Comparison of ENCODE assay signal across 10 cellular contexts in the genomic region with DNA sequence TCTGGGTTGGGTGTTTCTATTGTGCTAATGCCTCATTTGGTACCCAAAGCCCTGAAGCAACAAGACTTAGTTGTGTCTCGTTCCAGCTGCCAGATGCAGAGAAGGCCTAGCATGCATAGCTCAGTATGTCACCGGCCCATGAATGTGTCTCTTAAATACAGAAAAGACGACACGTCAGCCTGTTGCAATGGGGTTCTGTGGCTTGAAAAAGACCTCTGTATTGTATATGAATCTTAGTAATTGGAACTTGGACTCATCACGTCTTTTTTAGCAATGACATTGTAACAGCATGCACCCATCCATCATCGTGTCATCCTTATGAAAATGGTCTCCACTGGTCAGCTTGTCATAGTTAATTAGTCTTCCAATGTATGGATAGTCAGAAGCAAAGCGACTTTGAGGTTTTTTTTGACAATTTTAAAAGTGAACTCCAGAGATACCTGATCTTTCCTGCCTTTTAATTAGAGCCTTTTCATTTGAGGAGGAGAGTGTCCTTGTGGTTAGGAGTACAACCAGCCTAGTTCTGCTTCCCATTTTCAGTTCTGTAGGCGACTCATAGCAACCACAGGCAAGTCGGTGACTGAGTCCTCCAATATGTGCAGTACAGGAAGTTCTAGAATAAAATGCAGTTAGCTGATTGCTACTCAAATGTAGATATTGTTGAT.
DNase-seq lines count a peak whose midpoint lies in the region; ATAC-seq, FAIRE-seq and TF ChIP-seq lines count a peak whose summit lies in the region.
"Had no signal": no experiment of that assay in that cellular context is flagged by ENCODE, and none has a peak within 500 bp of the region (broad histone marks: within the 10 kb centered on the region; RNA-seq: fewer than 3 reads in every experiment).

No MANE protein-coding gene starts in this region.

- TF ChIP-seq POLR2A in uterus (IDR thresholded peaks at IDR 0.05) = no peak

- no peak overlapping the region for H3K4me3 Mint-ChIP-seq in activated naive CD8-positive, alpha-beta T cell treated with anti-CD3 and anti-CD28 coated beads, Interleukin-2, amount 50 U/mL, for 24 hours
- H3K4me3 Mint-ChIP-seq in activated naive CD8-positive, alpha-beta T cell treated with anti-CD3 and anti-CD28 coated beads for 36 hours = no peak overlapping the region
- H3K4me3 Mint-ChIP-seq: CD4-positive, CD25-positive, alpha-beta regulatory T cell; T-cell had no signal

- no peaks in the 10 kb centered on the region for H3K9me3 Mint-ChIP-seq in activated naive CD8-positive, alpha-beta T cell treated with anti-CD3 and anti-CD28 coated beads, Interleukin-2, amount 50 U/mL, for 24 hours
- H3K9me3 Mint-ChIP-seq in activated naive CD8-positive, alpha-beta T cell treated with anti-CD3 and anti-CD28 coated beads for 36 hours = peaks cover 2% of the 10 kb centered on the region
- H3K9me3 Mint-ChIP-seq: T-cell had no signal

- H3K4me1 ChIP-seq in uterus = no peaks in the 10 kb centered on the region

- no peak for DNase-seq in activated naive CD8-positive, alpha-beta T cell treated with anti-CD3 and anti-CD28 coated beads, Interleukin-2, amount 50 U/mL, for 24 hours
- no peak for DNase-seq in activated naive CD8-positive, alpha-beta T cell treated with anti-CD3 and anti-CD28 coated beads for 36 hours
- DNase-seq in SKM-1 (lab: John Stamatoyannopoulos, UW; ENCODE audit: unreplicated experiment) (peak; percentile 74), superior temporal gyrus (ENCODE audit: extremely low spot score) (peak; percentile 51), NCI-H774 (lab: John Stamatoyannopoulos, UW) (no peak), frontal cortex (ENCODE audit: low spot score in 2 of 2) (no peak), uterus (no peak)
- DNase-seq: CD4-positive, CD25-positive, alpha-beta regulatory T cell; T-cell had no signal

- peaks cover 28% of the 10 kb centered on the region for H3K4me1 Mint-ChIP-seq in activated naive CD8-positive, alpha-beta T cell treated with anti-CD3 and anti-CD28 coated beads, Interleukin-2, amount 50 U/mL, for 24 hours
- peaks cover 18% of the 10 kb centered on the region for H3K4me1 Mint-ChIP-seq in activated naive CD8-positive, alpha-beta T cell treated with anti-CD3 and anti-CD28 coated beads for 36 hours

- H3K27me3 ChIP-seq in uterus = no peaks in the 10 kb centered on the region

- H3K36me3 Mint-ChIP-seq in activated naive CD8-positive, alpha-beta T cell treated with anti-CD3 and anti-CD28 coated beads, Interleukin-2, amount 50 U/mL, for 24 hours (ENCODE audit: low read depth) = no peaks in the 10 kb centered on the region
- no peaks in the 10 kb centered on the region for H3K36me3 Mint-ChIP-seq in activated naive CD8-positive, alpha-beta T cell treated with anti-CD3 and anti-CD28 coated beads for 36 hours
- H3K36me3 Mint-ChIP-seq: CD4-positive, CD25-positive, alpha-beta regulatory T cell; T-cell had no signal

- H3K27ac Mint-ChIP-seq in activated naive CD8-positive, alpha-beta T cell treated with anti-CD3 and anti-CD28 coated beads, Interleukin-2, amount 50 U/mL, for 24 hours = peak overlapping the region; percentile 65
- no peak overlapping the region for H3K27ac Mint-ChIP-seq in activated naive CD8-positive, alpha-beta T cell treated with anti-CD3 and anti-CD28 coated beads for 36 hours
- H3K27ac Mint-ChIP-seq: CD4-positive, CD25-positive, alpha-beta regulatory T cell; T-cell had no signal

- H3K4me3 ChIP-seq in uterus = no peak overlapping the region

- peak; percentile 50 for ATAC-seq in activated naive CD8-positive, alpha-beta T cell treated with anti-CD3 and anti-CD28 coated beads, Interleukin-2, amount 50 U/mL, for 24 hours
- peak; percentile 56 for ATAC-seq in HG03060 (IDR thresholded peaks at IDR 0.05; ENCODE audit: low read depth, unreplicated experiment)

- H3K36me3 ChIP-seq in uterus = no peaks in the 10 kb centered on the region

- H3K9me3 ChIP-seq in uterus = no peaks in the 10 kb centered on the region

- no peak for FAIRE-seq in frontal cortex (lab: Jason Lieb, UNC)

- no peaks in the 10 kb centered on the region for H3K27me3 Mint-ChIP-seq in activated naive CD8-positive, alpha-beta T cell treated with anti-CD3 and anti-CD28 coated beads, Interleukin-2, amount 50 U/mL, for 24 hours
- no peaks in the 10 kb centered on the region for H3K27me3 Mint-ChIP-seq in activated naive CD8-positive, alpha-beta T cell treated with anti-CD3 and anti-CD28 coated beads for 36 hours
- H3K27me3 Mint-ChIP-seq: T-cell had no signal

- intact Hi-C loops in uterus (cut with DNase I; ENCODE audit: low total_unique reads) = no loop called here

- H3K27ac ChIP-seq in uterus = no peak overlapping the region

- TF ChIP-seq CTCF in uterus (IDR thresholded peaks at IDR 0.05) = no peak

Comparison
In these comparisons a context has a peak if more than half of its experiments do, and no peak if none do; other contexts are left out.
1. DNase-seq: peak in SKM-1 (single experiment) and superior temporal gyrus (single experiment); none in activated naive CD8-positive, alpha-beta T cell treated with anti-CD3 and anti-CD28 coated beads, Interleukin-2, amount 50 U/mL, for 24 hours (single experiment), activated naive CD8-positive, alpha-beta T cell treated with anti-CD3 and anti-CD28 coated beads for 36 hours (single experiment), NCI-H774 (single experiment), frontal cortex (0 of 2) and uterus (0 of 2).